16 cellular contexts compared by ENCODE assay signal in genomic region chr11:61912991-61913698, GRCh38. TPM values are rescaled to one million over a fixed set of nuclear protein-coding genes. Genes with fewer than 3 reads are reported as not detected.
DNase-seq lines count a peak whose midpoint lies in the region; ATAC-seq and TF ChIP-seq lines count a peak whose summit lies in the region.
"Had no signal": no experiment of that assay in that cellular context is flagged by ENCODE, and none has a peak within 500 bp of the region (broad histone marks: within the 10 kb centered on the region; RNA-seq: fewer than 3 reads in every experiment).

No MANE protein-coding gene starts in this region.

- peak; percentile 37 for DNase-seq in ELF-1 (ENCODE audit: low read depth, low spot score)
- peak; percentile 35 for DNase-seq in HuH-7.5 (ENCODE audit: low spot score)
- peak; percentile 36 for DNase-seq in left lobe of liver (ENCODE audit: low spot score)
- DNase-seq in gastrocnemius medialis = peak; percentile 1 to 8
- no peak for DNase-seq in HUDEP-2 (lab: John Stamatoyannopoulos, UW; ENCODE audit: unreplicated experiment in 76 of 76)
- DNase-seq in C1 segment of cervical spinal cord (lab: John Stamatoyannopoulos, UW) = no peak
- no peak for DNase-seq in GM10248 (ENCODE audit: extremely low spot score)
- no peak for DNase-seq in cerebellar cortex (ENCODE audit: low spot score)
- DNase-seq: amniotic stem cell; CD4-positive, CD25-positive, alpha-beta regulatory T cell; NCI-H1417 treated with DMSO at 0.1 percent for 48 hours; T-helper 1 cell had no signal

- ATAC-seq in left lobe of liver (no peak), gastrocnemius medialis (no peak)
- ATAC-seq: stimulated activated effector memory CD8-positive, alpha-beta T cell treated with anti-CD3 and anti-CD28 coated beads, Interleukin-12 subunit alpha, Interleukin-12 subunit beta, amount 100 ng/mL, for 72 hours had no signal

- intact Hi-C loops in gastrocnemius medialis (cut with DNase I; ENCODE audit: low total_unique reads) = no loop called here

- H3K36me3 ChIP-seq in gastrocnemius medialis = no peaks in the 10 kb centered on the region

- CTCF ChIA-PET in GM10248 (lab: Yijun Ruan, JAX) = interaction anchor here (1.0 to 7.9 kb wide), 3 partner anchors 9 to 169 kb away, joined by 3 to 80 read pairs (median 4); no protein-coding TSS in a partner anchor

- no peaks in the 10 kb centered on the region for H3K9me3 ChIP-seq in gastrocnemius medialis

- peaks cover 0 to 5% of the 10 kb centered on the region in 2 donors for H3K4me1 ChIP-seq in gastrocnemius medialis

- TF ChIP-seq POLR2A in gastrocnemius medialis (IDR thresholded peaks at IDR 0.05) = no peak

- H3K27me3 ChIP-seq in gastrocnemius medialis = peaks cover 2 to 6% (median 5%) of the 10 kb centered on the region in 3 donors

- POLR2A ChIA-PET in GM10248 (lab: Yijun Ruan, JAX) = interaction anchor here (0.6 kb wide), 1 partner anchor 265 kb away, joined by 3 read pairs; no protein-coding TSS in a partner anchor

- peak overlapping the region in 1 of 4 donors; percentile 18 for H3K27ac ChIP-seq in gastrocnemius medialis
- H3K27ac ChIP-seq: VCaP had no signal

- no peak overlapping the region for H3K4me3 ChIP-seq in gastrocnemius medialis
- H3K4me3 ChIP-seq: smooth muscle cell had no signal

- no peak for TF ChIP-seq CTCF in gastrocnemius medialis (IDR thresholded peaks at IDR 0.05 in 4 of 5, conservative IDR thresholded peaks at IDR 0.05 in 1 of 5)
- no peak for TF ChIP-seq CTCF in GM10248 (IDR thresholded peaks at IDR 0.05; ENCODE audit: control extremely low read depth, extremely low read depth, low read depth, missing control alignments)

- in situ Hi-C loops in gastrocnemius medialis (cut with MboI; ENCODE audit: low sequenced_read_pairs in 4 of 4) = no loop called here

RNA-seq across cellular contexts. Expression of gene RAB3IL1, which starts 4.2 kb away (rescaled TPM):
- total RNA-seq in left lobe of liver = 4.0 TPM
- total RNA-seq in gastrocnemius medialis = 1 to 10 TPM; 3.9 to 5.4 (median 4.9) TPM
- total RNA-seq: CD4-positive, CD25-positive, alpha-beta regulatory T cell had no signal

RNA-seq across cellular contexts. Expression of gene FADS3, which starts 21.8 kb away (rescaled TPM):
- total RNA-seq in left lobe of liver (15.0 TPM), gastrocnemius medialis (100 to 1,000 TPM in 2 of 4 donors, 10 to 100 TPM in 2; 40.7 to 196 (median 89.0) TPM)

RNA-seq across cellular contexts. Expression of gene BEST1, which starts 37.0 kb away (rescaled TPM):
- total RNA-seq in left lobe of liver (0.63 TPM), gastrocnemius medialis (1 to 10 TPM in 1 of 4 donors, under 1 TPM in 2, not detected in 1; 0.93 to 1.7 (median 0.94) TPM)
- total RNA-seq: activated T-helper 1 cell treated with anti-CD3 and anti-CD28 coated beads, Interleukin-12 subunit alpha, Interleukin-12 subunit beta, Interleukin-2, Interleukin-4 antibody, amounts not matched to agents 30 ng/mL and 10 ng/mL and 1 ng/mL, durations not matched to agents 14 hours and 24 hours and 36 hours had no signal

RNA-seq across cellular contexts. Expression of gene FTH1, which starts 54.3 kb away (rescaled TPM):
- total RNA-seq in left lobe of liver (938 TPM), gastrocnemius medialis (1,000 to 10,000 TPM; 1,340 to 3,366 (median 1,705) TPM)

Comparison
In these comparisons a context has a peak if more than half of its experiments do, and no peak if none do; other contexts are left out.
1. DNase-seq: peak in ELF-1 (single experiment), HuH-7.5 (single experiment), left lobe of liver (single experiment) and gastrocnemius medialis (2 of 2); none in HUDEP-2 (0 of 76), C1 segment of cervical spinal cord (0 of 14), GM10248 (single experiment) and cerebellar cortex (single experiment).